In the genomic region with DNA sequence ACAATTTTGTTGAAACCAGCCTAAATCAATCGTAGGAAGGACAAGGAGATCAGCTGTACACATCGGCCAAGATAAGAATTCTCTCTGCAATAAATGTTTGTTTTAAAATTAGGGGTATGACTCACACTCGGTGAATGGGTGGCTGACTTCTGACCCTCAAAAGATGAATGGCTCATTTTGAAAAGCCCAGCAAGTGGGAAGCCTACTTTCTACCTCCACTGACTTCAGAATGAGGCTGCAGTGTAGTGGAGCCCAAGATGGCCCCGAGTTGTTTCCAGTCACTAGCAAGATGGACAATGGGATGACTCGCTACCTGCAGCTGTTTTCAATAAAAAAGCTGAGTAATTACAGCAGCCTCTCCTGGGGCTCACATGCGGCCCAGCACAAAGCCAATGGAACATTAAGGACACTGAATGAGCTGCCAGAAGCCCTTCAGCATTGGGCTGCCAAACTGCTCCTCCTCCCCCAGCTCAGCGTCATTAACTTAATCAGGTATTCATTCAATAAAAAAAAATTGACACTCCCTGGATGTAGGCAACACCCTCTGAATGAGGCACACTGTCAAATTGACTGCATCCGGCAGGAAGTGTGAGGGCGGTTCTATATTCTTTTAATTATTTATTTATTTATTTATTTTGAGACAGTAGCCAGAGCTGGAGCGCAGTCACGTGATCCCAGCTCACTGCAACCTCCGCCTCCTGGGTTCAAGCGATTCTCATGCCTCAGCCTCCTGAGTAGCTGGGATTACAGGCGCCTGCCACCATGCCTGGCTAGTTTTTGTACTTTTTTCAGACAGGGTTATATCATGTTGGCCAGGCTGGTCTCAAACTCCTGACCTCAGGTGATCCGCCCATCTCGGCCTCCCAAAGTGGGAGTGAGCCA, we compare ENCODE assay signal across 8 cellular contexts.
DNase-seq lines count a peak whose midpoint lies in the region; FAIRE-seq and TF ChIP-seq lines count a peak whose summit lies in the region.

No MANE protein-coding gene starts in this region.

- peak overlapping the region; percentile 79 for H3K27ac ChIP-seq in AG04450 (ENCODE audit: low read depth, low read length)

- peaks cover 7% of the 10 kb centered on the region for H3K36me3 Mint-ChIP-seq in activated T-helper 1 cell treated with anti-CD3 and anti-CD28 coated beads, Interleukin-12 subunit alpha, Interleukin-12 subunit beta, Interleukin-2, Interleukin-4 antibody, amounts not matched to agents 30 ng/mL and 10 ng/mL and 1 ng/mL, durations not matched to agents 14 hours and 24 hours and 36 hours (ENCODE audit: low read depth)

- H3K27me3 Mint-ChIP-seq in activated T-helper 1 cell treated with anti-CD3 and anti-CD28 coated beads, Interleukin-12 subunit alpha, Interleukin-12 subunit beta, Interleukin-2, Interleukin-4 antibody, amounts not matched to agents 30 ng/mL and 10 ng/mL and 1 ng/mL, durations not matched to agents 14 hours and 24 hours and 36 hours (ENCODE audit: insufficient read depth) = no peaks in the 10 kb centered on the region

- POLR2A ChIA-PET in AG04450 (lab: Yijun Ruan, JAX) = no interaction called here

- DNase-seq in AG04450 (ENCODE audit: low read depth, low spot score) (peak; percentile 72), HTR-8/SVneo (ENCODE audit: insufficient read length, low spot score) (peak; percentile 65), amniotic stem cell (lab: John Stamatoyannopoulos, UW) (peak; percentile 69), islet precursor cell (peak; percentile 83), superior temporal gyrus (ENCODE audit: extremely low spot score) (no peak), cerebellar cortex (ENCODE audit: low spot score) (no peak)
- no peak for DNase-seq in activated T-helper 1 cell treated with anti-CD3 and anti-CD28 coated beads, Interleukin-12 subunit alpha, Interleukin-12 subunit beta, Interleukin-2, Interleukin-4 antibody, amounts not matched to agents 30 ng/mL and 10 ng/mL and 1 ng/mL, durations not matched to agents 14 hours and 24 hours and 36 hours (ENCODE audit: low spot score)
- DNase-seq in activated T-cell treated with anti-CD3 and anti-CD28 coated beads, Interleukin-2, amount 50 U/mL, for 1 hour = no peak

- CTCF ChIA-PET in AG04450 (lab: Charles Lee) = interaction anchor here (0.8 kb wide), 1 partner anchor 64 kb away, joined by 3 read pairs; no protein-coding TSS in a partner anchor

- no peak overlapping the region for H3K4me3 ChIP-seq in AG04450 (ENCODE audit: low read depth, low read length)

- no peak for FAIRE-seq in HTR-8/SVneo (lab: Jason Lieb, UNC)

- intact Hi-C loops in activated T-helper 1 cell treated with anti-CD3 and anti-CD28 coated beads, Interleukin-12 subunit alpha, Interleukin-12 subunit beta, Interleukin-2, Interleukin-4 antibody, amounts not matched to agents 30 ng/mL and 10 ng/mL and 1 ng/mL, durations not matched to agents 14 hours and 24 hours and 36 hours (cut with micrococcal nuclease) = no loop called here

- no peaks in the 10 kb centered on the region for H3K9me3 Mint-ChIP-seq in activated T-helper 1 cell treated with anti-CD3 and anti-CD28 coated beads, Interleukin-12 subunit alpha, Interleukin-12 subunit beta, Interleukin-2, Interleukin-4 antibody, amounts not matched to agents 30 ng/mL and 10 ng/mL and 1 ng/mL, durations not matched to agents 14 hours and 24 hours and 36 hours

- H3K27me3 ChIP-seq in AG04450 (ENCODE audit: control insufficient read depth, insufficient read depth, low read length) = no peaks in the 10 kb centered on the region

- H3K4me3 Mint-ChIP-seq in activated T-helper 1 cell treated with anti-CD3 and anti-CD28 coated beads, Interleukin-12 subunit alpha, Interleukin-12 subunit beta, Interleukin-2, Interleukin-4 antibody, amounts not matched to agents 30 ng/mL and 10 ng/mL and 1 ng/mL, durations not matched to agents 14 hours and 24 hours and 36 hours = no peak overlapping the region

- no peak overlapping the region for H3K27ac Mint-ChIP-seq in activated T-helper 1 cell treated with anti-CD3 and anti-CD28 coated beads, Interleukin-12 subunit alpha, Interleukin-12 subunit beta, Interleukin-2, Interleukin-4 antibody, amounts not matched to agents 30 ng/mL and 10 ng/mL and 1 ng/mL, durations not matched to agents 14 hours and 24 hours and 36 hours

- H3K9me3 ChIP-seq in AG04450 (ENCODE audit: control insufficient read depth, insufficient read depth, low read length) = no peaks in the 10 kb centered on the region; the same call in none of the 2 replicates

- no peak for TF ChIP-seq CTCF in AG04450 (IDR thresholded peaks at IDR 0.05; ENCODE audit: low read depth, low read length)

- H3K4me1 Mint-ChIP-seq in activated T-helper 1 cell treated with anti-CD3 and anti-CD28 coated beads, Interleukin-12 subunit alpha, Interleukin-12 subunit beta, Interleukin-2, Interleukin-4 antibody, amounts not matched to agents 30 ng/mL and 10 ng/mL and 1 ng/mL, durations not matched to agents 14 hours and 24 hours and 36 hours (ENCODE audit: low read depth) = peaks cover 10% of the 10 kb centered on the region

Comparison
In these comparisons a context has a peak if more than half of its experiments do, and no peak if none do; other contexts are left out.
1. DNase-seq: peak in AG04450 (single experiment), HTR-8/SVneo (single experiment), amniotic stem cell (single experiment) and islet precursor cell (single experiment); none in activated T-helper 1 cell treated with anti-CD3 and anti-CD28 coated beads, Interleukin-12 subunit alpha, Interleukin-12 subunit beta, Interleukin-2, Interleukin-4 antibody, amounts not matched to agents 30 ng/mL and 10 ng/mL and 1 ng/mL, durations not matched to agents 14 hours and 24 hours and 36 hours (single experiment), superior temporal gyrus (single experiment), activated T-cell treated with anti-CD3 and anti-CD28 coated beads, Interleukin-2, amount 50 U/mL, for 1 hour (single experiment) and cerebellar cortex (single experiment).